1 cellular context compared by ENCODE assay signal in genomic region chr10:7193369-7193768, GRCh38.
TF ChIP-seq lines count a peak whose summit lies in the region.

No MANE protein-coding gene starts in this region.

TF ChIP-seq in GM23338, 12 proteins besides CTCF, POLR2A, EP300 and RAD21 (continued from another document):
- TF ChIP-seq ZNF462 (CRISPR knock-in tag; IDR thresholded peaks at IDR 0.05) (no peak), ZNF114 (CRISPR knock-in tag; IDR thresholded peaks at IDR 0.05) (no peak)
